ENCODE assay signal across 1 cellular context in the genomic region with DNA sequence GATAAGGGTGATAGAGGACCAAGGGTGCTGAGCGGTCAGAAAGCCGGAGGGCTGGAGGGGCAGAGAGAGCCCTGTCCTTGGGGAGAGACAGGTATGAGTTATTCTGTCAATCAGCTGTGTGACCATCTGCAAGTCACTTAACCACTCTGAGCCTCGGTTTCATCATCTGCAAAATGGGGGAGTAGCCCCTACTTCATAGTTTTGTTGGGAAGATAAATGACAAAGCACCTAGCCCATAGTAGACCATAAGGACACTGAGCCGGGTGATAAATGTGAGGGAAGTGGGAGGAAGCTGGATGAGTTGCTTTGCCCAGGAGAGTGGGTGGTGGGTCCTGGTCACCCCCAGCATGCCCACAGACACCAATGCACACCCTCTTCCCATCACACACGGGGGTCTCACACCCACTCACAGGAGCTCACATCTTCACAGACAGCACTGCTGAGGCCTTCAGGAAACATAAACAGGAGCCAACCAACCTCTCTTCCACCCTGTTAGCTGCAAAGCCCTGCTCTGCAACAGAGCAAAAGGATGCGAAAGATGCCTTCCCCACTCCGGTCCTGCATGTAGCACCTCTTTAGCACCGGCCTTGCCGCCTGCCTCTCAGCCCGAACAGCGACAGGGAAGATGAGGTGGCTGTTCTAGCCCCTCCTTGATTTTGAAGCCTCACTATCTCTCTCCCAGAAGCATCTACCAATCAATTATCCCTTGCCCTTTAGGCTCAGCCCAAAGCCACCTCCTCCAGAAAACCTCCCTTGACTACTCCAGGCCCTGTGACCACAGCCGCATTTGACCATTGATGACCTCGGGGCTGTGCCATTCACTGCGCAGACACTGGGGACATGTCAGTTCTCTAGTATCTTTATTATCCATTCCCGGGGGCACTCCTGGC.
A peak's percentile ranks its signal among the peaks of the same experiment; 100 is the strongest.
TF ChIP-seq lines count a peak whose summit lies in the region.

No MANE protein-coding gene starts in this region.

TF ChIP-seq in A549, 52 proteins besides CTCF, POLR2A, EP300 and RAD21 (continued from another document):
- TF ChIP-seq EHMT2 (IDR thresholded peaks at IDR 0.05; ENCODE audit: low read depth) (no peak), CHD4 (IDR thresholded peaks at IDR 0.05; ENCODE audit: borderline replicate concordance) (peak; percentile 34; the same call in 1 of the 2 replicates), ZFP36 (IDR thresholded peaks at IDR 0.05; ENCODE audit: borderline replicate concordance, partially characterized antibody) (peak; percentile 58), HDAC2 (IDR thresholded peaks at IDR 0.05) (peak; percentile 62; the same call in 1 of the 2 replicates), KDM1A (IDR thresholded peaks at IDR 0.05; ENCODE audit: low read depth) (peak; percentile 71; the same call in 1 of the 2 replicates), RARB (CRISPR knock-in tag; IDR thresholded peaks at IDR 0.05) (no peak), NPAS2 (CRISPR knock-in tag; IDR thresholded peaks at IDR 0.05; ENCODE audit: borderline replicate concordance) (no peak), HES2 (IDR thresholded peaks at IDR 0.05) (no peak), MAZ (IDR thresholded peaks at IDR 0.05; ENCODE audit: borderline replicate concordance, low read depth, low read length) (no peak)
